ENCODE assay signal across 9 cellular contexts in genomic region chr11:12223771-12224536, GRCh38.
DNase-seq lines count a peak whose midpoint lies in the region; ATAC-seq and TF ChIP-seq lines count a peak whose summit lies in the region.
"Had no signal": no experiment of that assay in that cellular context is flagged by ENCODE, and none has a peak within 500 bp of the region (broad histone marks: within the 10 kb centered on the region; RNA-seq: fewer than 3 reads in every experiment).

No MANE protein-coding gene starts in this region.

- H3K4me1 ChIP-seq in neutrophil (ENCODE audit: control insufficient read depth in 1 of 2, insufficient read depth in 1 of 2, low read depth in 1 of 2, low read length in 1 of 2) (peaks cover 28 to 36% of the 10 kb centered on the region in 2 experiments), GM23338 (ENCODE audit: insufficient read depth) (no peaks in the 10 kb centered on the region)

- peak overlapping the region; percentile 79 for H3K27ac ChIP-seq in neutrophil
- H3K27ac ChIP-seq in GM23338 (ENCODE audit: low read depth) = no peak overlapping the region

- peak overlapping the region; percentile 62 for H3K4me3 Mint-ChIP-seq in activated naive CD8-positive, alpha-beta T cell
- no peak overlapping the region for H3K4me3 Mint-ChIP-seq in GM23338
- H3K4me3 Mint-ChIP-seq: activated B cell treated with CpG ODN at 0.5 μM for 24 hours had no signal

- no peaks in the 10 kb centered on the region for H3K79me2 ChIP-seq in GM23338 (replicated peaks; ENCODE audit: insufficient read depth)

- ATAC-seq in GM18508 (IDR thresholded peaks at IDR 0.05; ENCODE audit: insufficient read depth, unreplicated experiment) = peak; percentile 8
- ATAC-seq in GM23338 = no peak

- H3K4me2 ChIP-seq in GM23338 = no peak overlapping the region

- H3K4me3 ChIP-seq in neutrophil (ENCODE audit: low read depth in 1 of 2, low read length in 1 of 2) = peak overlapping the region in 1 of 2 experiments; percentile 25
- H3K4me3 ChIP-seq in GM23338 = no peak overlapping the region

- no peaks in the 10 kb centered on the region for H3K9me2 ChIP-seq in GM23338 (ENCODE audit: insufficient read depth)

- TF ChIP-seq CTCF in neutrophil (IDR thresholded peaks at IDR 0.05) = no peak
- no peak for TF ChIP-seq CTCF in GM23338 (conservative IDR thresholded peaks at IDR 0.05; ENCODE audit: low read depth in 2 of 2)

- H3K9me3 Mint-ChIP-seq in activated naive CD8-positive, alpha-beta T cell (ENCODE audit: low read depth) = no peaks in the 10 kb centered on the region
- H3K9me3 Mint-ChIP-seq in GM23338 = no peaks in the 10 kb centered on the region; the same call in 2 of the 3 replicates
- H3K9me3 Mint-ChIP-seq: activated B cell treated with CpG ODN at 0.5 μM for 24 hours had no signal

- H3K36me3 Mint-ChIP-seq in activated naive CD8-positive, alpha-beta T cell = peaks cover 7% of the 10 kb centered on the region
- H3K36me3 Mint-ChIP-seq in GM23338 (ENCODE audit: low read depth) = no peaks in the 10 kb centered on the region; the same call in 2 of the 3 replicates

- H2AFZ ChIP-seq in GM23338 = no peak overlapping the region

- no peaks in the 10 kb centered on the region for H4K20me1 ChIP-seq in GM23338 (replicated peaks; ENCODE audit: insufficient read depth)

- peak overlapping the region; percentile 83 for H3K27ac Mint-ChIP-seq in activated naive CD8-positive, alpha-beta T cell
- no peak overlapping the region for H3K27ac Mint-ChIP-seq in GM23338
- H3K27ac Mint-ChIP-seq: activated B cell treated with CpG ODN at 0.5 μM for 24 hours had no signal

- no peaks in the 10 kb centered on the region for H3K27me3 Mint-ChIP-seq in activated naive CD8-positive, alpha-beta T cell
- peaks cover 7% of the 10 kb centered on the region for H3K27me3 Mint-ChIP-seq in GM23338 (ENCODE audit: insufficient read depth, low read depth, poor library complexity)

- H3F3A ChIP-seq in GM23338 (replicated peaks; ENCODE audit: low read depth) = no peaks in the 10 kb centered on the region

- peaks cover 33% of the 10 kb centered on the region for H3K36me3 ChIP-seq in neutrophil
- H3K36me3 ChIP-seq in GM23338 (ENCODE audit: insufficient read depth) = no peaks in the 10 kb centered on the region

- no peaks in the 10 kb centered on the region for H3K9me3 ChIP-seq in neutrophil

- no peaks in the 10 kb centered on the region for H3K27me3 ChIP-seq in neutrophil
- H3K27me3 ChIP-seq in GM23338 (ENCODE audit: insufficient read depth) = no peaks in the 10 kb centered on the region

- H3K4me1 Mint-ChIP-seq in activated naive CD8-positive, alpha-beta T cell (ENCODE audit: low read depth) = peaks cover 46% of the 10 kb centered on the region
- no peaks in the 10 kb centered on the region; the same call in 2 of the 3 replicates for H3K4me1 Mint-ChIP-seq in GM23338

- peak; percentile 90 for DNase-seq in HT-29 (ENCODE audit: low spot score)
- no peak for DNase-seq in hippocampal formation (lab: John Stamatoyannopoulos, UW)
- DNase-seq in GM23338 (ENCODE audit: low spot score) = no peak
- DNase-seq in middle frontal gyrus (ENCODE audit: extremely low spot score, low spot score) = no peak
- no peak for DNase-seq in KG1 (lab: John Stamatoyannopoulos, UW)
- DNase-seq: activated B cell treated with CpG ODN at 0.5 μM for 24 hours had no signal

TF ChIP-seq in GM23338, 12 proteins besides CTCF, POLR2A, EP300 and RAD21:
- TF ChIP-seq ZNF114 (CRISPR knock-in tag; IDR thresholded peaks at IDR 0.05) (no peak), STAT1 (IDR thresholded peaks at IDR 0.05; ENCODE audit: unreplicated experiment) (no peak)
TF ChIP-seq in GM23338: peak in this region for 0.
